In the genomic region with DNA sequence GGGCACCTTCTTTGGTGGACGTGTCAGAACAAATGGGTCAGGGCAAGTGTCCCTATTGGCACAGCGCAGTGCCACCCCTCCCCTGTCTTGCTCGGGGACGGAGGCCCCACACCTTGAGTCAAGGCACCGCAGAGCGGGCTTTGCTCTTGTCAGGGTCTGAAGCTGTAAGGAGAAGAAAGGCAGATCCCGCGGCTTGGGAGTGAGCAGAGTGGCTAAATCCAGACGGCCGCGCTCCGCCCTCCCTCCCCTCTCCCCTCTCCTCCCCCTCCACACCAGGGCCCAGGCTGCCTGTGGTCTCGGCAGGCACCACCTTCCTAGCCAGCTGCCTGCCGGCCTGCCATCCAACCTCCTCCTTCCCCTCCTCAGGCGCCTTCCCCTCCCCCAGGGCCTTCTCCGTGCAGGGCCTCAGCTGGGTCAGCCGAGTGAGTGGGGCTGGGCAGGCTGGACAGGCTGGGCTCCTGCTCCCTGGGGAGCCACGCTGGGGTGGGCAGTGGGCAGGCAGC, we compare ENCODE assay signal across 9 cellular contexts. TPM values are rescaled to one million over a fixed set of nuclear protein-coding genes. Genes with fewer than 3 reads are reported as not detected.
DNase-seq lines count a peak whose midpoint lies in the region; ATAC-seq and TF ChIP-seq lines count a peak whose summit lies in the region.
"Had no signal": no experiment of that assay in that cellular context is flagged by ENCODE, and none has a peak within 500 bp of the region (broad histone marks: within the 10 kb centered on the region; RNA-seq: fewer than 3 reads in every experiment).

No MANE protein-coding gene starts in this region.

- intact Hi-C loops in dorsolateral prefrontal cortex (cut with DNase I) (no loop called here), transverse colon (cut with DNase I; ENCODE audit: low total_unique reads) (no loop called here), Caco-2 (cut with micrococcal nuclease; ENCODE audit: unreplicated experiment) (no loop called here)

- H3K4me3 Mint-ChIP-seq in Caco-2 (ENCODE audit: unreplicated experiment) = no peak overlapping the region

- TF ChIP-seq CTCF in dorsolateral prefrontal cortex (IDR thresholded peaks at IDR 0.05 in 54 of 56, conservative IDR thresholded peaks at IDR 0.05 in 2 of 56; ENCODE audit: low read depth in 1 of 56, partially characterized antibody in 56 of 56) (no peak), transverse colon (IDR thresholded peaks at IDR 0.05) (no peak), Caco-2 (IDR thresholded peaks at IDR 0.05; ENCODE audit: insufficient read depth in 1 of 2, low read depth in 1 of 2, low read length in 1 of 2, severe bottlenecking in 1 of 2, unreplicated experiment in 1 of 2) (no peak)

- H3K27ac ChIP-seq in dorsolateral prefrontal cortex (peak overlapping the region in 40 of 59 donors; percentile 9 to 76 (median 48)), mesodermal cell (ENCODE audit: low read depth, low read length, severe bottlenecking) (peak overlapping the region; percentile 75), transverse colon (peak overlapping the region; percentile 69 to 96 (median 85))

- no peaks in the 10 kb centered on the region for H3K9me3 Mint-ChIP-seq in Caco-2 (ENCODE audit: unreplicated experiment)

- no peaks in the 10 kb centered on the region for H3K27me3 Mint-ChIP-seq in Caco-2 (ENCODE audit: insufficient read depth, unreplicated experiment)

- no peak overlapping the region for H3K27ac Mint-ChIP-seq in Caco-2 (ENCODE audit: unreplicated experiment)

- TF ChIP-seq POLR2A in transverse colon (IDR thresholded peaks at IDR 0.05) = no peak

- H3K36me3 ChIP-seq in mesodermal cell (ENCODE audit: control insufficient read depth, insufficient read depth, low read length) (peaks cover 30% of the 10 kb centered on the region), transverse colon (no peaks in the 10 kb centered on the region), Caco-2 (ENCODE audit: control insufficient read depth, insufficient read depth, low read length) (no peaks in the 10 kb centered on the region)

- ATAC-seq in GM21717 (IDR thresholded peaks at IDR 0.05; ENCODE audit: unreplicated experiment) = no peak
- ATAC-seq in GM18498 (IDR thresholded peaks at IDR 0.05; ENCODE audit: unreplicated experiment) = no peak

- DNase-seq in NCI-H226 = peak; percentile 98
- no peak for DNase-seq in dorsolateral prefrontal cortex
- peak; percentile 57 for DNase-seq in transverse colon
- no peak for DNase-seq in Caco-2
- DNase-seq: dermis blood vessel endothelial cell had no signal

- CTCF ChIA-PET in Caco-2 (lab: Charles Lee) = interaction anchor here (0.5 to 1.5 kb wide), 5 partner anchors 16 to 196 kb away, joined by 3 to 7 read pairs (median 3); no protein-coding TSS in a partner anchor

- POLR2A ChIA-PET in Caco-2 (lab: Charles Lee) = no interaction called here

- H3K4me1 ChIP-seq in mesodermal cell (ENCODE audit: control insufficient read depth, insufficient read depth, low read length, poor library complexity, severe bottlenecking) = peaks cover 45% of the 10 kb centered on the region
- peaks cover 6 to 15% (median 10%) of the 10 kb centered on the region in 4 donors for H3K4me1 ChIP-seq in transverse colon
- 0 out of 2 replicates have a peak, but pooled peaks cover 4% of the 10 kb centered on the region for H3K4me1 ChIP-seq in Caco-2

- in situ Hi-C loops in transverse colon (cut with MboI; ENCODE audit: low pct_ligation_motif_present in 1 of 4, low pct_unique_long_range_greater_than_20kb in 1 of 4, low sequenced_read_pairs in 3 of 4) = no loop called here

- H3K4me3 ChIP-seq in dorsolateral prefrontal cortex (peak overlapping the region in 7 of 59 donors; percentile 7 to 27 (median 12)), mesodermal cell (ENCODE audit: extremely low read depth, insufficient read depth, low read length, poor library complexity, severe bottlenecking) (peak overlapping the region; percentile 5), transverse colon (peak overlapping the region in 1 of 4 donors; percentile 3), Caco-2 (ENCODE audit: low read depth, low read length) (no peak overlapping the region)

- H3K9me3 ChIP-seq in mesodermal cell (ENCODE audit: control insufficient read depth, low read length) = no peaks in the 10 kb centered on the region
- no peaks in the 10 kb centered on the region for H3K9me3 ChIP-seq in transverse colon
- no peaks in the 10 kb centered on the region for H3K9me3 ChIP-seq in Caco-2

- peaks cover 7% of the 10 kb centered on the region for H3K4me1 Mint-ChIP-seq in Caco-2 (ENCODE audit: low read depth, unreplicated experiment)

- no TSS peak for BruUV-seq in Caco-2 (replicated peaks; lab: Mats Ljungman, UMichigan)

- peaks cover 0 to 10% (median 0%) of the 10 kb centered on the region in 45 donors for H3K27me3 ChIP-seq in dorsolateral prefrontal cortex
- H3K27me3 ChIP-seq in transverse colon = no peaks in the 10 kb centered on the region
- H3K27me3 ChIP-seq in Caco-2 (replicated peaks; ENCODE audit: control insufficient read depth, insufficient read depth, low read length) = no peaks in the 10 kb centered on the region

- H3K36me3 Mint-ChIP-seq in Caco-2 (ENCODE audit: insufficient read depth, unreplicated experiment) = peaks cover 6% of the 10 kb centered on the region

- TF ChIP-seq EP300 in transverse colon (IDR thresholded peaks at IDR 0.05; ENCODE audit: low read depth) = no peak

- 15 to 16% methylated on average over 6 to 10 of the region's 18 CpGs for whole genome bisulfite sequencing in mesodermal cell (ENCODE audit: insufficient coverage in 2 of 2), 2 experiments
- 50% methylated on average over 7 of the region's 18 CpGs; no CpG with 5 or more reads in 1 of the 2 donors for WGBS in transverse colon (ENCODE audit: low coverage in 1 of 2), 2 donors

RNA-seq across cellular contexts. Expression of a gene that starts 25.8 kb away (rescaled TPM):
- 100 to 1,000 TPM in 2 of 120 experiments, 10 to 100 TPM in 118; 32.9 to 106 (median 65.5) TPM for total RNA-seq in dorsolateral prefrontal cortex
- polyA plus RNA-seq in mesodermal cell (2013, experiment 1 of 2) = 46.3 TPM
- polyA plus RNA-seq in mesodermal cell (2013, experiment 2 of 2) = 41.5 TPM
- 10 to 100 TPM; 26.5 to 95.8 (median 48.5) TPM for total RNA-seq in transverse colon
- 17.2 and 18.6 TPM in 2 replicates for total RNA-seq in Caco-2 (2022)

RNA-seq across cellular contexts. Expression of a gene that starts 38.2 kb away (rescaled TPM):
- total RNA-seq in dorsolateral prefrontal cortex = 10 to 100 TPM; 13.8 to 39.8 (median 21.0) TPM
- 37.9 TPM for polyA plus RNA-seq in mesodermal cell (2013, experiment 1 of 2)
- polyA plus RNA-seq in mesodermal cell (2013, experiment 2 of 2) = 33.5 TPM
- total RNA-seq in transverse colon = 10 to 100 TPM; 25.1 to 41.1 (median 36.4) TPM
- total RNA-seq in Caco-2 (2022) = 51.0 and 53.7 TPM in 2 replicates

RNA-seq across cellular contexts. Expression of a gene that starts 42.3 kb away (rescaled TPM):
- total RNA-seq in dorsolateral prefrontal cortex (100 to 1,000 TPM in 3 of 120 experiments, 10 to 100 TPM in 27, 1 to 10 TPM in 72, under 1 TPM in 18; 0.25 to 282 (median 3.2) TPM), transverse colon (over 10,000 TPM in 1 of 4 donors, 1,000 to 10,000 TPM in 2, 100 to 1,000 TPM in 1; 1,000 to 12,373 (median 1,519) TPM), Caco-2 (2022) (0.86 TPM in 1 of 2 replicates, not detected in the other)
- polyA plus RNA-seq in mesodermal cell (2013, experiment 1 of 2) = 4.8 TPM
- 5.1 TPM for polyA plus RNA-seq in mesodermal cell (2013, experiment 2 of 2)
- total RNA-seq: dermis blood vessel endothelial cell, pulmonary artery endothelial cell had no signal

RNA-seq across cellular contexts. Expression of a gene that starts 53.8 kb away (rescaled TPM):
- total RNA-seq in dorsolateral prefrontal cortex (10 to 100 TPM in 7 of 120 experiments, 1 to 10 TPM in 113; 2.8 to 14.2 (median 6.5) TPM), transverse colon (not detected), Caco-2 (2022) (0.16 and 0.19 TPM in 2 replicates)
- polyA plus RNA-seq in mesodermal cell (2013, experiment 1 of 2) = 0.59 TPM
- 0.71 TPM for polyA plus RNA-seq in mesodermal cell (2013, experiment 2 of 2)
- total RNA-seq: dermis blood vessel endothelial cell, pulmonary artery endothelial cell had no signal

Comparison
In these comparisons a context has a peak if more than half of its experiments do, and no peak if none do; other contexts are left out.
1. DNase-seq: peak in NCI-H226 (single experiment) and transverse colon (single experiment); none in dorsolateral prefrontal cortex (0 of 10) and Caco-2 (0 of 2).
2. Peak in every context shown above with its lines, with median percentiles within 50 percentile points of each other: H3K27ac ChIP-seq.